22 cellular contexts compared by ENCODE assay signal in genomic region chrX:124476562-124476961, GRCh38.
DNase-seq lines count a peak whose midpoint lies in the region; ATAC-seq, FAIRE-seq and TF ChIP-seq lines count a peak whose summit lies in the region.
"Had no signal": no experiment of that assay in that cellular context is flagged by ENCODE, and none has a peak within 500 bp of the region (broad histone marks: within the 10 kb centered on the region; RNA-seq: fewer than 3 reads in every experiment).

No MANE protein-coding gene starts in this region.

- H3K9me2 ChIP-seq in SK-N-SH (no peaks in the 10 kb centered on the region), Karpas-422 (replicated peaks; ENCODE audit: insufficient read depth, low read length) (no peaks in the 10 kb centered on the region)

- H3K4me2 ChIP-seq in SK-N-SH: no peak overlapping the region
- H3K4me2 ChIP-seq in Karpas-422 (ENCODE audit: low read depth, low read length, poor library complexity, severe bottlenecking): no peak overlapping the region

- ATAC-seq in GM19025 (IDR thresholded peaks at IDR 0.05; ENCODE audit: low read depth, unreplicated experiment): peak; percentile 43
- peak; percentile 76 for ATAC-seq in HG02938 (IDR thresholded peaks at IDR 0.05; ENCODE audit: unreplicated experiment)
- peak; percentile 83 for ATAC-seq in HG03432 (IDR thresholded peaks at IDR 0.05; ENCODE audit: unreplicated experiment)
- ATAC-seq in GM21737 (IDR thresholded peaks at IDR 0.05; ENCODE audit: unreplicated experiment): no peak
- ATAC-seq: CD8-positive, alpha-beta T cell; K562; Right ventricle myocardium inferior; SK-N-SH treated with all-trans-retinoic acid at 6 μM for 48 hours had no signal

- CTCF ChIA-PET in SK-N-SH (lab: Yijun Ruan, JAX): no interaction called here

- POLR2A ChIA-PET in SK-N-SH (lab: Yijun Ruan, JAX): no interaction called here

- no peak for FAIRE-seq in GM19239 (lab: Jason Lieb, UNC)
- FAIRE-seq: D721Med, G401.6, GM12892, K562 had no signal

- no peaks in the 10 kb centered on the region for H3K4me1 ChIP-seq in SK-N-SH (ENCODE audit: control insufficient read depth in 1 of 2, insufficient read depth in 2 of 2, low read depth in 1 of 2, low read length in 1 of 2)
- H3K4me1 ChIP-seq in Karpas-422 (ENCODE audit: low read length): no peaks in the 10 kb centered on the region
- H3K4me1 ChIP-seq: BE2C had no signal

- H3K36me3 ChIP-seq in SK-N-SH (replicated peaks in 1 of 2; ENCODE audit: control insufficient read depth in 1 of 2, insufficient read depth in 2 of 2, low read length in 1 of 2) (no peaks in the 10 kb centered on the region), Karpas-422 (ENCODE audit: insufficient read depth, low read length) (no peaks in the 10 kb centered on the region)
- H3K36me3 ChIP-seq: BE2C had no signal

- H3K27me3 ChIP-seq in SK-N-SH (ENCODE audit: insufficient read depth) (no peaks in the 10 kb centered on the region), Karpas-422 (ENCODE audit: low read length) (no peaks in the 10 kb centered on the region)
- H3K27me3 ChIP-seq: BE2C had no signal

- no peaks in the 10 kb centered on the region for H3K79me2 ChIP-seq in SK-N-SH (ENCODE audit: insufficient read depth)
- H3K79me2 ChIP-seq in Karpas-422 (ENCODE audit: low read length): no peaks in the 10 kb centered on the region

- H3K9me3 ChIP-seq in SK-N-SH (no peaks in the 10 kb centered on the region), Karpas-422 (ENCODE audit: low read length) (no peaks in the 10 kb centered on the region)
- H3K9me3 ChIP-seq: BE2C had no signal

- no peak overlapping the region for H3K27ac ChIP-seq in SK-N-SH (ENCODE audit: low read depth in 2 of 2, low read length in 1 of 2)
- no peak overlapping the region for H3K27ac ChIP-seq in Karpas-422 (ENCODE audit: low read length)
- H3K27ac ChIP-seq: HL-60 had no signal

- no peak for TF ChIP-seq CTCF in SK-N-SH (IDR thresholded peaks at IDR 0.05)

- no peak for TF ChIP-seq RAD21 in SK-N-SH (IDR thresholded peaks at IDR 0.05; ENCODE audit: low read length)

- H3K9ac ChIP-seq in SK-N-SH (no peak overlapping the region), Karpas-422 (ENCODE audit: low read length) (no peak overlapping the region)

- H4K20me1 ChIP-seq in SK-N-SH (ENCODE audit: insufficient read depth) (no peaks in the 10 kb centered on the region), Karpas-422 (ENCODE audit: insufficient read depth, low read depth, low read length) (no peaks in the 10 kb centered on the region)

- no peaks in the 10 kb centered on the region for H3F3A ChIP-seq in SK-N-SH (replicated peaks; ENCODE audit: insufficient read depth)

- H3K4me3 ChIP-seq in SK-N-SH (ENCODE audit: low read depth in 2 of 2, low read length in 1 of 2) (no peak overlapping the region), Karpas-422 (ENCODE audit: low read length) (no peak overlapping the region)
- H3K4me3 ChIP-seq: K562 had no signal

- TF ChIP-seq EP300 in SK-N-SH (IDR thresholded peaks at IDR 0.05; ENCODE audit: borderline replicate concordance in 1 of 2, low read depth in 1 of 2, low read length in 1 of 2): no peak

- WGBS in SK-N-SH (ENCODE audit: low lambda C conversion rate): 15% methylated on average over 2 of the region's 2 CpGs

- DNase-seq in SK-N-SH: no peak
- no peak for DNase-seq in Karpas-422
- no peak for DNase-seq in GM19239 (ENCODE audit: insufficient read length, low spot score)
- DNase-seq: BE2C; CD8-positive, alpha-beta T cell; DMS79 treated with DMSO at 0.1 percent for 48 hours; HCEC 1CT; NCI-H2227 treated with DMSO at 0.1 percent for 48 hours; NCI-H526; NK-92 treated with Interleukin-12 subunit alpha and Interleukin-12 subunit beta, amount 100 ng/mL, for 24 hours; T-helper 2 cell had no signal

- H2AFZ ChIP-seq in SK-N-SH (ENCODE audit: low read depth) (no peak overlapping the region), Karpas-422 (ENCODE audit: low read length) (no peak overlapping the region)

TF ChIP-seq in SK-N-SH, 30 proteins besides CTCF, POLR2A, EP300 and RAD21:
- TF ChIP-seq TAF1 (IDR thresholded peaks at IDR 0.05; ENCODE audit: borderline replicate concordance, low read depth, low read length): no peak
- TF ChIP-seq TEAD4 (IDR thresholded peaks at IDR 0.05; ENCODE audit: borderline replicate concordance, insufficient read depth): no peak
- no peak for TF ChIP-seq MAX (IDR thresholded peaks at IDR 0.05; ENCODE audit: low read depth)
- TF ChIP-seq RFX5 (IDR thresholded peaks at IDR 0.05; ENCODE audit: low read length): no peak
- no peak for TF ChIP-seq GATA2 (CRISPR knock-in tag; IDR thresholded peaks at IDR 0.05)
- no peak for TF ChIP-seq PBX3 (IDR thresholded peaks at IDR 0.05)
- no peak for TF ChIP-seq GABPA (IDR thresholded peaks at IDR 0.05; ENCODE audit: low read depth)
- TF ChIP-seq RXRA (IDR thresholded peaks at IDR 0.05; ENCODE audit: borderline replicate concordance, low read depth): no peak
- no peak for TF ChIP-seq NFIC (IDR thresholded peaks at IDR 0.05; ENCODE audit: borderline replicate concordance)
